ENCODE assay signal across 10 cellular contexts in the genomic region with DNA sequence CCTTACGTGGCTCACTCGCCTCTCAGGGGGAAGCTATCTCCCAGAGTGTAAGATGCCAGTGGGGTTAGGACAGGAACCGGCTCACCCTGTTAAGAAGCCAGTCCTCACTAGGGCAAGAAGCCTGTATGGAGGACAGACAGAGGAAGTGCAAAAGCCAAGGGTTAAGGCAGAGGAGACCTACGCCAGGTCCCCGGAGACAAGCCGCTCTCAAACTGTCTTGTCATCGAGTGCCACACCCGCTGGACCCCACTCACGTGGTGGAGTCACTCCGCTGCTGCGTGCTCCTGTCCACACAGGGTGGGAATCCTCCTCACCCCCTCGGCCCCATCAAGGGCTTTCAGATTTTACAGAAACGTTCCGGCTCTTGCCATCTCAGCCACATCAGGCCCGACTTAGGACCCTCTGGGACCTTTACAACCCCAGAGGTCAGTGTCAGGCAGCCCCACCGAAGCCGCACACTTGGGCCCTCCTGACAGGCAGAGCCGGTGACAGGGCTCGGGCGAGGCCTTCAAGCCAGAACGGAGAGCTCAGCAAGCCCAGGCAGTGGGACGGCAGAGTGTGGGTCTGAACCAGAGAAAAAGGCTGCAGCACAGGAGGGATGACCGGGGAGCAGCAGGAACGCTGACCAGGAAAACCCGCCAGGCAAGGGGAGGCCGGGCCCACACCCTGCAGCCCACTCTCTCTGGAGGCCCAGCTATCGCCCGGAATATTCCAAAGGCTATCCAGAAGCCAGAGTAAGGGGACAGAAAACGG.
DNase-seq lines count a peak whose midpoint lies in the region; ATAC-seq, FAIRE-seq and TF ChIP-seq lines count a peak whose summit lies in the region.
"Had no signal": no experiment of that assay in that cellular context is flagged by ENCODE, and none has a peak within 500 bp of the region (broad histone marks: within the 10 kb centered on the region; RNA-seq: fewer than 3 reads in every experiment).

No MANE protein-coding gene starts in this region.

- H3K4me3 ChIP-seq in AG04450 (ENCODE audit: low read depth, low read length) (no peak overlapping the region), trophoblast cell (ENCODE audit: low read depth, low read length) (no peak overlapping the region)

- FAIRE-seq in HTR-8/SVneo (lab: Jason Lieb, UNC), result no peak

- DNase-seq in AG04450 (ENCODE audit: low read depth, low spot score) (no peak), left cardiac atrium (no peak), trophoblast cell (no peak), HTR-8/SVneo (ENCODE audit: insufficient read length, low spot score) (no peak), DMS 273 (lab: John Stamatoyannopoulos, UW; ENCODE audit: unreplicated experiment) (no peak)
- DNase-seq: activated CD4-positive, alpha-beta T cell treated with anti-CD3 and anti-CD28 coated beads for 1 hour; NCI-H1092 treated with DMSO at 0.1 percent for 48 hours had no signal

- H3K4ac ChIP-seq in trophoblast cell (ENCODE audit: low read depth, low read length), result peak overlapping the region; percentile 37

- no peak overlapping the region for H4K12ac ChIP-seq in trophoblast cell (ENCODE audit: low read depth, low read length)

- POLR2A ChIA-PET in AG04450 (lab: Yijun Ruan, JAX), result interaction anchor here (1.0 to 1.7 kb wide), 2 partner anchors 54 to 520 kb away, joined by 4 to 7 read pairs; no protein-coding TSS in a partner anchor

- ATAC-seq in left cardiac atrium (peak; percentile 34 to 36), GM19395 (IDR thresholded peaks at IDR 0.05; ENCODE audit: unreplicated experiment) (no peak), GM19328 (IDR thresholded peaks at IDR 0.05; ENCODE audit: unreplicated experiment) (no peak)

- no peak overlapping the region for H3K4me2 ChIP-seq in trophoblast cell (ENCODE audit: low read length)

- H3K9ac ChIP-seq in trophoblast cell (ENCODE audit: low read length), result no peak overlapping the region

- H4K8ac ChIP-seq in trophoblast cell (ENCODE audit: low read depth, low read length), result peak overlapping the region; percentile 24

- H3K23ac ChIP-seq in trophoblast cell (ENCODE audit: low read length), result no peak overlapping the region

- no peak overlapping the region for H2BK120ac ChIP-seq in trophoblast cell (ENCODE audit: insufficient read depth, low read length, poor library complexity)

- CTCF ChIA-PET in AG04450 (lab: Charles Lee), result no interaction called here

- H3K79me2 ChIP-seq in trophoblast cell (ENCODE audit: control insufficient read depth, insufficient read depth, low read length, poor library complexity), result no peaks in the 10 kb centered on the region

- peaks cover 0 to 3% of the 10 kb centered on the region in 2 experiments for H3K36me3 ChIP-seq in trophoblast cell (ENCODE audit: control insufficient read depth in 1 of 2, insufficient read depth in 2 of 2, low read length in 2 of 2)

- H2BK5ac ChIP-seq in trophoblast cell (ENCODE audit: low read depth, low read length, poor library complexity), result no peak overlapping the region

- no peak overlapping the region for H4K91ac ChIP-seq in trophoblast cell (ENCODE audit: low read depth, low read length)

- H3K27me3 ChIP-seq in AG04450 (ENCODE audit: control insufficient read depth, insufficient read depth, low read length) (no peaks in the 10 kb centered on the region), trophoblast cell (ENCODE audit: insufficient read depth, low read length) (no peaks in the 10 kb centered on the region)

- H2AK5ac ChIP-seq in trophoblast cell (ENCODE audit: low read length), result peak overlapping the region; percentile 36

- TF ChIP-seq CTCF in AG04450 (IDR thresholded peaks at IDR 0.05; ENCODE audit: low read depth, low read length), result no peak

- H3K79me1 ChIP-seq in trophoblast cell (ENCODE audit: low read length), result peaks cover 2% of the 10 kb centered on the region

- H3K27ac ChIP-seq in AG04450 (ENCODE audit: low read depth, low read length) (peak overlapping the region; percentile 98), adipose tissue (ENCODE audit: low read depth, low read length) (peak overlapping the region; percentile 26), trophoblast cell (ENCODE audit: low read depth, low read length) (no peak overlapping the region)

- H3K18ac ChIP-seq in trophoblast cell (ENCODE audit: low read length), result peak overlapping the region; percentile 3

- H2AFZ ChIP-seq in trophoblast cell (ENCODE audit: insufficient read depth, low read length, poor library complexity), result peak overlapping the region; percentile 10

- 56 to 88% (median 72%) methylated on average over 29 of the region's 29 CpGs for WGBS in adipose tissue, 3 donors
- WGBS in trophoblast cell (ENCODE audit: extremely low coverage, insufficient coverage, insufficient read length), result no CpG with 5 or more reads among the region's 29 CpGs

- H3K14ac ChIP-seq in trophoblast cell (ENCODE audit: low read length), result peak overlapping the region; percentile 17

- intact Hi-C loops in left cardiac atrium (cut with DNase I), result no loop called here

- peak overlapping the region; percentile 35 for H2BK12ac ChIP-seq in trophoblast cell (ENCODE audit: low read length)

- H3K9me3 ChIP-seq in AG04450 (ENCODE audit: control insufficient read depth, insufficient read depth, low read length) (peaks cover 6% of the 10 kb centered on the region; the same call in 1 of the 2 replicates), trophoblast cell (ENCODE audit: insufficient read depth, low read depth, low read length) (no peaks in the 10 kb centered on the region)

- H3K4me1 ChIP-seq in trophoblast cell (ENCODE audit: control insufficient read depth in 1 of 2, insufficient read depth in 2 of 2, low read length in 2 of 2), result peaks cover 13 to 21% of the 10 kb centered on the region in 2 experiments

Comparison
In these comparisons a context has a peak if more than half of its experiments do, and no peak if none do; other contexts are left out.
1. ATAC-seq: peak in left cardiac atrium (2 of 2); none in GM19395 (single experiment) and GM19328 (single experiment).